ENCODE assay signal across 19 cellular contexts in genomic region chr6:131124341-131125071, GRCh38.
"Had no signal": no experiment of that assay in that cellular context is flagged by ENCODE, and none has a peak within 500 bp of the region (broad histone marks: within the 10 kb centered on the region; RNA-seq: fewer than 3 reads in every experiment).

No MANE protein-coding gene starts in this region.

- FAIRE-seq: frontal cortex, pancreas had no signal

- H3K4me2 ChIP-seq: hepatocyte had no signal

- ATAC-seq: activated CD8-positive, alpha-beta memory T cell treated with anti-CD3 and anti-CD28 coated beads, Interleukin-2, amount 10 ng/mL, durations not matched to agents 7 days and 5 days; activated CD8-positive, alpha-beta T cell treated with anti-CD3 and anti-CD28 coated beads for 36 hours; body of pancreas; left ventricle myocardium superior; pancreas; right cardiac atrium; stimulated activated naive CD8-positive, alpha-beta T cell treated with anti-CD3 and anti-CD28 coated beads, Interleukin-15, Interleukin-2, amounts not matched to agents 100 U/mL and 50 U/mL, for 24 hours; upper lobe of right lung had no signal

- H3K9me3 ChIP-seq: body of pancreas, pancreas, upper lobe of right lung had no signal

- H2AFZ ChIP-seq: hepatocyte had no signal

- H3K27me3 ChIP-seq: body of pancreas, hepatocyte, pancreas, upper lobe of right lung had no signal

- H3K4me3 ChIP-seq: body of pancreas, hepatocyte, pancreas, upper lobe of right lung had no signal

- H3K4me1 ChIP-seq: body of pancreas, pancreas, upper lobe of right lung had no signal

- DNase-seq: activated CD4-positive, alpha-beta T cell treated with anti-CD3 and anti-CD28 coated beads, Interleukin-2, amount 10 ng/mL, durations not matched to agents 7 days and 5 days; activated CD8-positive, alpha-beta memory T cell treated with anti-CD3 and anti-CD28 coated beads, Interleukin-2, amount 10 ng/mL, durations not matched to agents 7 days and 5 days; activated CD8-positive, alpha-beta T cell treated with anti-CD3 and anti-CD28 coated beads for 36 hours; activated effector memory CD4-positive, alpha-beta T cell treated with anti-CD3 and anti-CD28 coated beads, Interleukin-2, amount 50 U/mL, for 16 hours; activated T-cell treated with anti-CD3 and anti-CD28 coated beads for 4 hours; anterior cingulate cortex; body of pancreas; caudate nucleus; effector CD4-positive, alpha-beta T cell; glutamatergic neuron; left ventricle myocardium superior; pancreas; right cardiac atrium; stimulated activated CD4-positive, alpha-beta T cell treated with anti-CD3 and anti-CD28 coated beads, Interleukin-12 subunit alpha, Interleukin-12 subunit beta, amount 100 ng/mL, for 4 hours; stimulated activated CD4-positive, alpha-beta T cell treated with anti-CD3 and anti-CD28 coated beads, Interleukin-4, amount 100 ng/mL, for 4 hours; stimulated activated naive CD8-positive, alpha-beta T cell treated with anti-CD3 and anti-CD28 coated beads, Interleukin-15, Interleukin-2, amounts not matched to agents 100 U/mL and 50 U/mL, for 24 hours; upper lobe of right lung had no signal

- H3K36me3 ChIP-seq: pancreas, upper lobe of right lung had no signal

- H3K27ac ChIP-seq: body of pancreas, hepatocyte, pancreas, upper lobe of right lung had no signal
